Comparison of ENCODE assay signal across 21 cellular contexts in genomic region chr10:128297709-128298457, GRCh38.
DNase-seq lines count a peak whose midpoint lies in the region; ATAC-seq and TF ChIP-seq lines count a peak whose summit lies in the region.
"Had no signal": no experiment of that assay in that cellular context is flagged by ENCODE, and none has a peak within 500 bp of the region (broad histone marks: within the 10 kb centered on the region; RNA-seq: fewer than 3 reads in every experiment).

No MANE protein-coding gene starts in this region.

- H3K27ac Mint-ChIP-seq in type B pancreatic cell: peak overlapping the region; percentile 48
- no peak overlapping the region for H3K27ac Mint-ChIP-seq in stimulated activated naive CD8-positive, alpha-beta T cell treated with anti-CD3 and anti-CD28 coated beads, Interleukin-15, amount 100 ng/mL, for 72 hours
- H3K27ac Mint-ChIP-seq: CD4-positive, alpha-beta T cell; IgD-negative memory B cell had no signal

- H3K9me3 ChIP-seq in cardiac muscle cell (ENCODE audit: low read depth): no peaks in the 10 kb centered on the region
- H3K9me3 ChIP-seq: SJSA1 had no signal

- DNase-seq in NCI-H2029 treated with DMSO at 0.1 percent for 48 hours (lab: John Stamatoyannopoulos, UW) (peak; percentile 51), cardiac muscle cell (ENCODE audit: low read depth in 1 of 2, low spot score in 1 of 2) (peak in 1 of 2 donors; percentile 27), left kidney (ENCODE audit: low read depth, low spot score) (peak; percentile 72), type B pancreatic cell (ENCODE audit: extremely low spot score, unreplicated experiment) (no peak)
- DNase-seq in stimulated activated naive CD8-positive, alpha-beta T cell treated with anti-CD3 and anti-CD28 coated beads, Interleukin-15, amount 100 ng/mL, for 72 hours: no peak
- no peak for DNase-seq in activated CD8-positive, alpha-beta memory T cell treated with anti-CD3 and anti-CD28 coated beads for 24 hours
- DNase-seq: CD4-positive, alpha-beta T cell; COR-L47; DND-41; GM23248; HCEC 1CT; NCI-H1694; NCI-H2107; NCI-H2227 treated with DMSO at 0.1 percent for 48 hours; NCI-H510A had no signal

- TF ChIP-seq CTCF in cardiac muscle cell (IDR thresholded peaks at IDR 0.05; ENCODE audit: low read depth, low read length): no peak
- no peak for TF ChIP-seq CTCF in type B pancreatic cell (conservative IDR thresholded peaks at IDR 0.05)

- H3K27me3 ChIP-seq in cardiac muscle cell: no peaks in the 10 kb centered on the region
- H3K27me3 ChIP-seq: BLaER1, SJSA1 had no signal

- peaks cover 3% of the 10 kb centered on the region for H3K27me3 Mint-ChIP-seq in type B pancreatic cell
- H3K27me3 Mint-ChIP-seq in stimulated activated naive CD8-positive, alpha-beta T cell treated with anti-CD3 and anti-CD28 coated beads, Interleukin-15, amount 100 ng/mL, for 72 hours: no peaks in the 10 kb centered on the region
- H3K27me3 Mint-ChIP-seq: CD4-positive, alpha-beta T cell had no signal

- H3K4me3 Mint-ChIP-seq in type B pancreatic cell: no peak overlapping the region
- no peak overlapping the region for H3K4me3 Mint-ChIP-seq in stimulated activated naive CD8-positive, alpha-beta T cell treated with anti-CD3 and anti-CD28 coated beads, Interleukin-15, amount 100 ng/mL, for 72 hours
- H3K4me3 Mint-ChIP-seq: CD4-positive, alpha-beta T cell; IgD-negative memory B cell had no signal

- H3K4me3 ChIP-seq in cardiac muscle cell: no peak overlapping the region
- H3K4me3 ChIP-seq: BLaER1, GM12878, GM23248, SJSA1 had no signal

- peaks cover 8% of the 10 kb centered on the region for H3K4me1 ChIP-seq in cardiac muscle cell (ENCODE audit: low read depth)
- H3K4me1 ChIP-seq: BLaER1, SJSA1 had no signal

- H3K4me1 Mint-ChIP-seq in type B pancreatic cell (ENCODE audit: unreplicated experiment): peaks cover 50% of the 10 kb centered on the region
- no peaks in the 10 kb centered on the region for H3K4me1 Mint-ChIP-seq in stimulated activated naive CD8-positive, alpha-beta T cell treated with anti-CD3 and anti-CD28 coated beads, Interleukin-15, amount 100 ng/mL, for 72 hours
- H3K4me1 Mint-ChIP-seq: IgD-negative memory B cell had no signal

- H3K9me3 Mint-ChIP-seq in type B pancreatic cell: peaks cover 4% of the 10 kb centered on the region
- peaks cover 18 to 30% of the 10 kb centered on the region in 2 donors for H3K9me3 Mint-ChIP-seq in stimulated activated naive CD8-positive, alpha-beta T cell treated with anti-CD3 and anti-CD28 coated beads, Interleukin-15, amount 100 ng/mL, for 72 hours

- ATAC-seq in GM18907 (IDR thresholded peaks at IDR 0.05; ENCODE audit: unreplicated experiment): no peak
- ATAC-seq in stimulated activated naive CD8-positive, alpha-beta T cell treated with anti-CD3 and anti-CD28 coated beads, Interleukin-15, amount 100 ng/mL, for 72 hours: no peak
- ATAC-seq: GM12878, Panc1 had no signal

- no peaks in the 10 kb centered on the region for H3K36me3 Mint-ChIP-seq in type B pancreatic cell
- H3K36me3 Mint-ChIP-seq: IgD-negative memory B cell had no signal

- H3K27ac ChIP-seq in cardiac muscle cell: peak overlapping the region; percentile 61
- H3K27ac ChIP-seq: BLaER1, GM23248, SJSA1 had no signal

- no peaks in the 10 kb centered on the region for H3K36me3 ChIP-seq in cardiac muscle cell
- H3K36me3 ChIP-seq: SJSA1 had no signal

Comparison
In these comparisons a context has a peak if more than half of its experiments do, and no peak if none do; other contexts are left out.
1. DNase-seq: peak in NCI-H2029 treated with DMSO at 0.1 percent for 48 hours (single experiment) and left kidney (single experiment); none in type B pancreatic cell (single experiment), stimulated activated naive CD8-positive, alpha-beta T cell treated with anti-CD3 and anti-CD28 coated beads, Interleukin-15, amount 100 ng/mL, for 72 hours (0 of 2) and activated CD8-positive, alpha-beta memory T cell treated with anti-CD3 and anti-CD28 coated beads for 24 hours (single experiment).